27 cellular contexts compared by ENCODE assay signal in the genomic region with DNA sequence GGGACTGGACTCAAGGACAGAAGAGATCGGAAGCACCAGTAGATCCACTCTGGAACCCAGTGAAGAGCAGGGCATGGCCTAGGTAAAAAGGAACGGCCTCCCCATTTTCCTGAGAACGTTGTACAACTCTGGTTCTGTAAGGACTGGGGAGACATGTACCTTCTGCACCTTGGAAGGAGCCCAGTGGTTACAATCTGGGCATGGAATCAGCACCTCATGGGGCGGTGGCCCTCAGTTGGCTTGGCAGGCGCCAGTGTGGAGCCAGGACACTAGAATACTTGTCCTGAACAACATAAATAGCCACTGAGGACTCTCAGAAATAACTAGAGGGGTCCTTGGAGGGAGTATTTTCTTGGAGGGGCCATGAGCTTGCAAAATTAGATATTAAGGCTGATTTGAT.
"Had no signal": no experiment of that assay in that cellular context is flagged by ENCODE, and none has a peak within 500 bp of the region (broad histone marks: within the 10 kb centered on the region; RNA-seq: fewer than 3 reads in every experiment).

No MANE protein-coding gene starts in this region.

- H3K4me3 ChIP-seq: left ventricle myocardium inferior, lung, pancreas, prostate gland, skin epidermis, tibial nerve, upper lobe of left lung, vagina had no signal

- H3K27ac Mint-ChIP-seq: mesothelial cell of epicardium; nephron; stimulated activated memory B cell treated with anti-CD40 and anti-IgM and Interleukin-4, amounts not matched to agents 10 μg/mL and 1 μg/mL and 100 μg/mL, for 72 hours; stimulated activated naive CD8-positive, alpha-beta T cell treated with anti-CD3 and anti-CD28 coated beads, Interleukin-15, amount 100 ng/mL, for 72 hours had no signal

- DNase-seq: hippocampal formation; left ventricle myocardium inferior; mesendoderm; naive B cell; nucleus accumbens; pancreas; posterior cingulate gyrus; retina; right cardiac atrium; stimulated activated CD4-positive, alpha-beta T cell treated with anti-CD3 and anti-CD28 coated beads, Interleukin-12 subunit alpha, Interleukin-12 subunit beta, amount 100 ng/mL, for 4 hours; stimulated activated CD4-positive, alpha-beta T cell treated with anti-CD3 and anti-CD28 coated beads, Interleukin-15, amount 100 ng/mL, for 24 hours; stimulated activated CD4-positive, alpha-beta T cell treated with anti-CD3 and anti-CD28 coated beads, Interleukin-2, amount 100 ng/mL, for 24 hours; stimulated activated CD4-positive, alpha-beta T cell treated with anti-CD3 and anti-CD28 coated beads, Interleukin-4, amount 100 ng/mL, for 24 hours; stimulated activated naive CD4-positive, alpha-beta T cell treated with Interleukin-2 at 50 U/mL for 16 hours; stimulated activated naive CD8-positive, alpha-beta T cell treated with anti-CD3 and anti-CD28 coated beads, Interleukin-15, amount 100 ng/mL, for 72 hours; substantia nigra had no signal

- H3K27ac ChIP-seq: left ventricle myocardium inferior, pancreas, prostate gland, skin epidermis, tibial nerve, upper lobe of left lung, vagina had no signal

- ATAC-seq: pancreas; sciatic nerve; stimulated activated memory B cell treated with anti-CD40 and anti-IgM and Interleukin-4, amounts not matched to agents 10 μg/mL and 1 μg/mL and 100 μg/mL, for 72 hours; stimulated activated naive CD8-positive, alpha-beta T cell treated with anti-CD3 and anti-CD28 coated beads, Interleukin-15, amount 100 ng/mL, for 72 hours had no signal

- H3K9me3 Mint-ChIP-seq: mesothelial cell of epicardium; nephron; neural crest cell; stimulated activated memory B cell treated with anti-CD40 and anti-IgM and Interleukin-4, amounts not matched to agents 10 μg/mL and 1 μg/mL and 100 μg/mL, for 72 hours; stimulated activated naive CD8-positive, alpha-beta T cell treated with anti-CD3 and anti-CD28 coated beads, Interleukin-15, amount 100 ng/mL, for 72 hours had no signal

- H3K4me1 Mint-ChIP-seq: mesothelial cell of epicardium; naive B cell; nephron; neural crest cell; stimulated activated memory B cell treated with anti-CD40 and anti-IgM and Interleukin-4, amounts not matched to agents 10 μg/mL and 1 μg/mL and 100 μg/mL, for 72 hours; stimulated activated naive CD8-positive, alpha-beta T cell treated with anti-CD3 and anti-CD28 coated beads, Interleukin-15, amount 100 ng/mL, for 72 hours had no signal

- H3K36me3 ChIP-seq: left ventricle myocardium inferior, pancreas, prostate gland, upper lobe of left lung, vagina had no signal

- H3K4me3 Mint-ChIP-seq: mesothelial cell of epicardium; naive B cell; nephron; neural crest cell; stimulated activated memory B cell treated with anti-CD40 and anti-IgM and Interleukin-4, amounts not matched to agents 10 μg/mL and 1 μg/mL and 100 μg/mL, for 72 hours; stimulated activated naive CD8-positive, alpha-beta T cell treated with anti-CD3 and anti-CD28 coated beads, Interleukin-15, amount 100 ng/mL, for 72 hours had no signal

- H3K36me3 Mint-ChIP-seq: stimulated activated memory B cell treated with anti-CD40 and anti-IgM and Interleukin-4, amounts not matched to agents 10 μg/mL and 1 μg/mL and 100 μg/mL, for 72 hours had no signal

- H3K27me3 ChIP-seq: pancreas, tibial nerve, upper lobe of left lung, vagina had no signal

- H3K9me3 ChIP-seq: left ventricle myocardium inferior, pancreas, prostate gland, tibial nerve, upper lobe of left lung, vagina had no signal

- H3K27me3 Mint-ChIP-seq: naive B cell; stimulated activated memory B cell treated with anti-CD40 and anti-IgM and Interleukin-4, amounts not matched to agents 10 μg/mL and 1 μg/mL and 100 μg/mL, for 72 hours; stimulated activated naive CD8-positive, alpha-beta T cell treated with anti-CD3 and anti-CD28 coated beads, Interleukin-15, amount 100 ng/mL, for 72 hours had no signal

- H3K4me1 ChIP-seq: left ventricle myocardium inferior, pancreas, prostate gland, tibial nerve, upper lobe of left lung, vagina had no signal
